9 cellular contexts compared by ENCODE assay signal in genomic region chrX:115642895-115643530, GRCh38.
DNase-seq lines count a peak whose midpoint lies in the region; ATAC-seq and TF ChIP-seq lines count a peak whose summit lies in the region.
"Had no signal": no experiment of that assay in that cellular context is flagged by ENCODE, and none has a peak within 500 bp of the region (broad histone marks: within the 10 kb centered on the region; RNA-seq: fewer than 3 reads in every experiment).

No MANE protein-coding gene starts in this region.

- H3K4me1 ChIP-seq in prostate gland (replicated peaks) = no peaks in the 10 kb centered on the region

- no peaks in the 10 kb centered on the region for H3K36me3 ChIP-seq in GM06990 (ENCODE audit: control insufficient read depth, insufficient read depth, low read length)
- no peaks in the 10 kb centered on the region for H3K36me3 ChIP-seq in prostate gland

- peak; percentile 79 for TF ChIP-seq CTCF in GM06990 (IDR thresholded peaks at IDR 0.05; ENCODE audit: insufficient read depth, low read length, poor library complexity, severe bottlenecking)
- peak; percentile 93 for TF ChIP-seq CTCF in fibroblast of the aortic adventitia (IDR thresholded peaks at IDR 0.05; ENCODE audit: insufficient read depth, low read length)
- peak; percentile 72 to 88 (median 87) for TF ChIP-seq CTCF in prostate gland (IDR thresholded peaks at IDR 0.05)

- DNase-seq in AG20443 (ENCODE audit: low spot score) (peak; percentile 25), GM06990 (ENCODE audit: extremely low read depth, insufficient read length) (peak; percentile 31), NCI-H1417 (lab: John Stamatoyannopoulos, UW) (peak; percentile 34 to 79 (median 46)), fibroblast of the aortic adventitia (ENCODE audit: low read depth) (peak; percentile 89), prostate gland (ENCODE audit: low spot score) (peak; percentile 14)
- peak; percentile 22 for DNase-seq in activated CD4-positive, alpha-beta T cell treated with anti-CD3 and anti-CD28 coated beads for 48 hours

- ATAC-seq in GM21528 (IDR thresholded peaks at IDR 0.05; ENCODE audit: low FRiP score, unreplicated experiment) (no peak), GM21526 (IDR thresholded peaks at IDR 0.05; ENCODE audit: low FRiP score, unreplicated experiment) (no peak)
- ATAC-seq: naive thymus-derived CD8-positive, alpha-beta T cell had no signal

- 30% methylated on average over 5 of the region's 5 CpGs for WGBS in prostate gland

- no peak for TF ChIP-seq POLR2A in prostate gland (IDR thresholded peaks at IDR 0.05)

- no peak overlapping the region for H3K27ac ChIP-seq in prostate gland

- H3K9me3 ChIP-seq in prostate gland = no peaks in the 10 kb centered on the region

- H3K27me3 ChIP-seq in GM06990 (replicated peaks; ENCODE audit: control insufficient read depth, insufficient read depth, low read length) (no peaks in the 10 kb centered on the region), prostate gland (replicated peaks; ENCODE audit: insufficient read depth) (no peaks in the 10 kb centered on the region)

- H3K4me3 ChIP-seq in GM06990 (replicated peaks; ENCODE audit: low read depth, low read length) = no peak overlapping the region
- no peak overlapping the region for H3K4me3 ChIP-seq in fibroblast of the aortic adventitia (ENCODE audit: low read depth, low read length)
- no peak overlapping the region for H3K4me3 ChIP-seq in prostate gland

- intact Hi-C loops in prostate gland (cut with DNase I) = loop anchor here (2.0 kb wide), 1 partner anchor 312 kb away; no protein-coding TSS in a partner anchor

Comparison
In these comparisons a context has a peak if more than half of its experiments do, and no peak if none do; other contexts are left out.
1. DNase-seq: peak in every context shown above with its lines; median percentile 89 in fibroblast of the aortic adventitia; 46 in NCI-H1417; 31 in GM06990; 25 in AG20443; 22 in activated CD4-positive, alpha-beta T cell treated with anti-CD3 and anti-CD28 coated beads for 48 hours; 14 in prostate gland.